ENCODE assay signal across 7 cellular contexts in the genomic region with DNA sequence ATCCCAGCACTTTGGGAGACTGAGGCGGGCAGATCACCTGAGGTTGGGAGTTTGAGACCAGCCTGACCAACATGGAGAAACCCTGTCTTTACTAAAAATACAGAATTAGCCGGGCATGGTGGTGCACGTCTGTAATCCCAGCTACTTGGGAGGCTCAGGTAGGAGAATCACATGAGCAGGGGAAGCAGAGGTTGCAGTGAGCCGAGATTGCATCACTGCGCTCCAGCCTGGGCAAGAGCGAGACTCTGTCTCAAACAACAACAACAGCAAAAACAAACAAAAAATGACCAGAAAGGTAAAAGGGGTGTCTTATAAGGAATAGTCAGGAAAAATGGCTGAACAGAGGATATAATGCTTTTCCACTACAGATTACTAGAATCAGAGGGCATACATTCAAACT. TPM values are rescaled to one million over a fixed set of nuclear protein-coding genes. Genes with fewer than 3 reads are reported as not detected.
"Had no signal": no experiment of that assay in that cellular context is flagged by ENCODE, and none has a peak within 500 bp of the region (broad histone marks: within the 10 kb centered on the region; RNA-seq: fewer than 3 reads in every experiment).

No MANE protein-coding gene starts in this region.

RNA-seq across cellular contexts. Expression of gene IL23A, which starts 33.8 kb away (rescaled TPM):
- total RNA-seq: osteocyte, posterior vena cava, prostate gland, right atrium auricular region, sciatic nerve, suprapubic skin, urinary bladder had no signal
